In genomic region chr12:6533653-6534157, GRCh38 we compare ENCODE assay signal across 8 cellular contexts. TPM values are rescaled to one million over a fixed set of nuclear protein-coding genes. Genes with fewer than 3 reads are reported as not detected.
DNase-seq lines count a peak whose midpoint lies in the region; ATAC-seq and TF ChIP-seq lines count a peak whose summit lies in the region.

No MANE protein-coding gene starts in this region.

- H3K4me1 ChIP-seq in DND-41 (ENCODE audit: insufficient read depth, low read length) = peaks cover 67% of the 10 kb centered on the region
- H3K4me1 ChIP-seq in aorta (ENCODE audit: control insufficient read depth in 1 of 2, insufficient read depth in 2 of 2, low read length in 2 of 2) = no peaks in the 10 kb centered on the region

- H3K4me2 ChIP-seq in DND-41 (ENCODE audit: insufficient read depth, low read length) = peak overlapping the region; percentile 94

- H3K4me3 Mint-ChIP-seq in activated T-cell treated with anti-CD3 and anti-CD28 coated beads, Interleukin-2, amount 50 U/mL, for 24 hours = peak overlapping the region; percentile 92
- peak overlapping the region; percentile 87 to 97 (median 92) for H3K4me3 Mint-ChIP-seq in naive thymus-derived CD8-positive, alpha-beta T cell

- H3K9ac ChIP-seq in DND-41 (ENCODE audit: low read depth, low read length) = peak overlapping the region; percentile 98

- no peak for TF ChIP-seq CTCF in DND-41 (IDR thresholded peaks at IDR 0.05; ENCODE audit: borderline replicate concordance, extremely low read depth, low read length, poor library complexity, severe bottlenecking)

- H3K4me3 ChIP-seq in DND-41 (ENCODE audit: low read depth in 1 of 2, low read length in 2 of 2) = peak overlapping the region; percentile 51 to 92; a peak in 3 of 4 replicates
- peak overlapping the region; percentile 52 to 60 for H3K4me3 ChIP-seq in aorta (ENCODE audit: low read length in 2 of 2)

- H3K27me3 Mint-ChIP-seq in activated T-cell treated with anti-CD3 and anti-CD28 coated beads, Interleukin-2, amount 50 U/mL, for 24 hours = no peaks in the 10 kb centered on the region
- no peaks in the 10 kb centered on the region for H3K27me3 Mint-ChIP-seq in naive thymus-derived CD8-positive, alpha-beta T cell

- peaks cover 47% of the 10 kb centered on the region for H3K4me1 Mint-ChIP-seq in activated T-cell treated with anti-CD3 and anti-CD28 coated beads, Interleukin-2, amount 50 U/mL, for 24 hours (ENCODE audit: low read depth)
- peaks cover 18 to 51% (median 50%) of the 10 kb centered on the region in 4 donors for H3K4me1 Mint-ChIP-seq in naive thymus-derived CD8-positive, alpha-beta T cell

- H3K79me2 ChIP-seq in DND-41 (ENCODE audit: insufficient read depth, low read length) = peaks cover 60% of the 10 kb centered on the region

- H3K27ac Mint-ChIP-seq in activated T-cell treated with anti-CD3 and anti-CD28 coated beads, Interleukin-2, amount 50 U/mL, for 24 hours = peak overlapping the region; percentile 99
- H3K27ac Mint-ChIP-seq in naive thymus-derived CD8-positive, alpha-beta T cell = peak overlapping the region; percentile 94 to 99 (median 98)

- POLR2A ChIA-PET in naive thymus-derived CD8-positive, alpha-beta T cell (lab: Charles Lee) = interaction anchor here (0.6 to 7.9 kb wide), 22 partner anchors 14 to 342 kb away, joined by 3 to 100 read pairs (median 6); partner anchors contain the start of genes CD27, COPS7A, MRPL51 and SPSB2

- WGBS in aorta, 2 donors = 0 to 1% methylated on average over 23 of the region's 23 CpGs

- H3K9me3 ChIP-seq in DND-41 (ENCODE audit: insufficient read depth, low read length, severe bottlenecking) (no peaks in the 10 kb centered on the region), aorta (ENCODE audit: control insufficient read depth, low read length) (no peaks in the 10 kb centered on the region)

- H3K27me3 ChIP-seq in DND-41 (ENCODE audit: insufficient read depth, low read length, poor library complexity) = no peaks in the 10 kb centered on the region
- H3K27me3 ChIP-seq in aorta (ENCODE audit: control insufficient read depth in 1 of 2, insufficient read depth in 2 of 2, low read length in 1 of 2) = peaks cover 0 to 1% of the 10 kb centered on the region in 2 donors

- intact Hi-C loops in aorta (cut with DNase I) = loop anchor here (2.0 to 5.0 kb wide), 3 partner anchors 41 to 196 kb away; partner anchors contain the start of genes MRPL51 (in 2 of the 2) and VAMP1 (in 2 of the 2)

- H3K36me3 Mint-ChIP-seq in activated T-cell treated with anti-CD3 and anti-CD28 coated beads, Interleukin-2, amount 50 U/mL, for 24 hours (ENCODE audit: low read depth) = peaks cover 97% of the 10 kb centered on the region
- peaks cover 0 to 51% (median 12%) of the 10 kb centered on the region in 3 donors for H3K36me3 Mint-ChIP-seq in naive thymus-derived CD8-positive, alpha-beta T cell

- DNase-seq in DND-41 (peak; percentile 88), HS-27A (ENCODE audit: low read depth) (peak; percentile 95), NCI-H69 (lab: John Stamatoyannopoulos, UW) (peak; percentile 98), fibroblast of peridontal ligament (ENCODE audit: extremely low read depth) (peak; percentile 76), aorta (peak; percentile 85 to 86)
- no peak for DNase-seq in activated T-cell treated with anti-CD3 and anti-CD28 coated beads, Interleukin-2, amount 50 U/mL, for 24 hours
- peak in 4 of 10 donors; percentile 17 to 61 (median 26) for DNase-seq in naive thymus-derived CD8-positive, alpha-beta T cell

- H4K20me1 ChIP-seq in DND-41 (ENCODE audit: insufficient read depth, low read length) = peaks cover 40% of the 10 kb centered on the region

- H3K36me3 ChIP-seq in DND-41 (ENCODE audit: insufficient read depth, low read length) (peaks cover 76% of the 10 kb centered on the region), aorta (ENCODE audit: control insufficient read depth in 1 of 2, insufficient read depth in 2 of 2, low read length in 1 of 2) (peaks cover 0 to 9% of the 10 kb centered on the region in 2 donors)

- ATAC-seq in DND-41 (ENCODE audit: insufficient read depth, low read depth) (peak; percentile 51), GM21423 (IDR thresholded peaks at IDR 0.05; ENCODE audit: unreplicated experiment) (peak; percentile 39), aorta (ENCODE audit: low FRiP score) (peak; percentile 72)
- ATAC-seq in naive thymus-derived CD8-positive, alpha-beta T cell = peak in 1 of 2 donors; percentile 13

- H3K27ac ChIP-seq in DND-41 (ENCODE audit: low read length) (peak overlapping the region; percentile 99), aorta (ENCODE audit: low read depth in 1 of 2, low read length in 2 of 2) (peak overlapping the region; percentile 61 to 79)

- H3K9me3 Mint-ChIP-seq in activated T-cell treated with anti-CD3 and anti-CD28 coated beads, Interleukin-2, amount 50 U/mL, for 24 hours = no peaks in the 10 kb centered on the region
- peaks cover 0 to 2% (median 0%) of the 10 kb centered on the region in 9 donors for H3K9me3 Mint-ChIP-seq in naive thymus-derived CD8-positive, alpha-beta T cell

- H2AFZ ChIP-seq in DND-41 (ENCODE audit: low read depth, low read length) = peak overlapping the region; percentile 84

RNA-seq across cellular contexts. Expression of gene GAPDH, which starts 0.6 kb away (rescaled TPM):
- total RNA-seq in naive thymus-derived CD8-positive, alpha-beta T cell = 100 to 1,000 TPM; 355 to 363 TPM
- polyA plus RNA-seq in naive thymus-derived CD8-positive, alpha-beta T cell = 1,000 to 10,000 TPM; 1,014 to 1,110 (median 1,062) TPM
- 1,000 to 10,000 TPM; 1,856 to 2,021 TPM for total RNA-seq in aorta
- 1,000 to 10,000 TPM; 2,047 to 3,012 TPM for polyA plus RNA-seq in aorta

RNA-seq across cellular contexts. Expression of gene IFFO1, which starts 22.1 kb away (rescaled TPM):
- total RNA-seq in naive thymus-derived CD8-positive, alpha-beta T cell = 10 to 100 TPM; 40.9 to 45.9 TPM
- polyA plus RNA-seq in naive thymus-derived CD8-positive, alpha-beta T cell = 10 to 100 TPM in 1 of 3 donors, 1 to 10 TPM in 2; 3.7 to 10.8 (median 4.4) TPM
- 10 to 100 TPM; 28.5 to 60.8 TPM for total RNA-seq in aorta
- 100 to 1,000 TPM in 1 of 2 donors, 10 to 100 TPM in 1; 11.1 to 110 TPM for polyA plus RNA-seq in aorta

RNA-seq across cellular contexts. Expression of gene NOP2, which starts 34.4 kb away (rescaled TPM):
- total RNA-seq in naive thymus-derived CD8-positive, alpha-beta T cell = 100 to 1,000 TPM in 1 of 2 experiments, 10 to 100 TPM in 1; 99.2 to 104 TPM
- polyA plus RNA-seq in naive thymus-derived CD8-positive, alpha-beta T cell = 10 to 100 TPM; 23.6 to 41.7 (median 24.7) TPM
- 10 to 100 TPM; 24.8 to 27.8 TPM for total RNA-seq in aorta
- polyA plus RNA-seq in aorta = 10 to 100 TPM in 1 of 2 donors, 1 to 10 TPM in 1; 5.4 to 18.8 TPM

RNA-seq across cellular contexts. Expression of gene NCAPD2, which starts 39.8 kb away (rescaled TPM):
- 10 to 100 TPM; 40.4 to 46.3 TPM for total RNA-seq in naive thymus-derived CD8-positive, alpha-beta T cell
- 10 to 100 TPM; 24.7 to 45.3 (median 28.1) TPM for polyA plus RNA-seq in naive thymus-derived CD8-positive, alpha-beta T cell
- total RNA-seq in aorta = 10 to 100 TPM; 19.9 to 32.8 TPM
- 10 to 100 TPM in 1 of 2 donors, 1 to 10 TPM in 1; 5.1 to 13.2 TPM for polyA plus RNA-seq in aorta

RNA-seq across cellular contexts. Expression of gene MRPL51, which starts 40.6 kb away (rescaled TPM):
- total RNA-seq in naive thymus-derived CD8-positive, alpha-beta T cell = 10 to 100 TPM; 71.6 to 77.3 TPM
- polyA plus RNA-seq in naive thymus-derived CD8-positive, alpha-beta T cell = 100 to 1,000 TPM; 220 to 230 (median 224) TPM
- 10 to 100 TPM; 91.8 to 95.5 TPM for total RNA-seq in aorta
- polyA plus RNA-seq in aorta = 100 to 1,000 TPM; 125 to 283 TPM

Comparison
In these comparisons a context has a peak if more than half of its experiments do, and no peak if none do; other contexts are left out.
1. RNA of gene GAPDH, which starts 0.6 kb away (total RNA-seq): 1,856 to 2,021 TPM in aorta; 355 to 363 TPM in naive thymus-derived CD8-positive, alpha-beta T cell; every median in the first group is over 4 times any median in the second.